21 cellular contexts compared by ENCODE assay signal in the genomic region with DNA sequence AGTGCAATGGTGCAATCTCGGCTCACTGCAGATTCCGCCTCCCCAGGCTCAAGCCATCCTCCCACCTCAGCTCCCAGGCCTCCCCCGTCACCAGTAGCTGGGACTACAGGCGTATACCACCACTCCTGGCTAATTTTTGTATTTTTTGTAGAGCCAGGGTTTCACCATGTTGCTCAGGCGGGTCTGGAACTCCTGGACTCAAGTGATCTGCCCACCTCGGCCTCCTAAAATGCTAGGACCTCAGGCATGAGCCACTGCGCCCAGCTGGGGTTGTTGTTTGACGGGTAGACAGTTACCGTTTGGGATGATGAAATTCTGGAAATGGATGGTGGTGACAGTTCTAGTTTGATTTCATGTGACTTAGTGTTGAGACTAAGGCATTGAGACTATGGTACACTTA. TPM values are rescaled to one million over a fixed set of nuclear protein-coding genes. Genes with fewer than 3 reads are reported as not detected.
A peak's percentile ranks its signal among the peaks of the same experiment; 100 is the strongest.
DNase-seq lines count a peak whose midpoint lies in the region; FAIRE-seq and TF ChIP-seq lines count a peak whose summit lies in the region.
"Had no signal": no experiment of that assay in that cellular context is flagged by ENCODE, and none has a peak within 500 bp of the region (broad histone marks: within the 10 kb centered on the region; RNA-seq: fewer than 3 reads in every experiment).

No MANE protein-coding gene starts in this region.

- H3K27me3 ChIP-seq in transverse colon, result no peaks in the 10 kb centered on the region
- H3K27me3 ChIP-seq: MG63 had no signal

- peak; percentile 0 for DNase-seq in activated T-cell treated with anti-CD3 and anti-CD28 coated beads, Interleukin-2, amount 50 U/mL, for 24 hours
- no peak for DNase-seq in activated T-cell treated with anti-CD3 and anti-CD28 coated beads, Interleukin-2, amount 50 U/mL, for 1 hour
- no peak for DNase-seq in MCF 10A (ENCODE audit: unreplicated experiment)
- peak; percentile 80 for DNase-seq in mesenteric fat pad (ENCODE audit: low spot score)
- peak; percentile 5 for DNase-seq in transverse colon
- no peak for DNase-seq in NCI-H1417 (lab: John Stamatoyannopoulos, UW)
- no peak for DNase-seq in RCC 7860 (ENCODE audit: low spot score)
- no peak for DNase-seq in activated CD4-positive, alpha-beta T cell treated with anti-CD3 and anti-CD28 coated beads, Interleukin-2, amount 50 U/mL, for 1 hour
- DNase-seq: DMS79, H9, MG63, NCI-H1930, NCI-H2171, NCI-H510A, NCI-H82 had no signal

- TF ChIP-seq EP300 in transverse colon (IDR thresholded peaks at IDR 0.05; ENCODE audit: low read depth), result no peak

- no peak overlapping the region for H3K27ac ChIP-seq in transverse colon
- H3K27ac ChIP-seq: KMS-11 had no signal

- WGBS in transverse colon (ENCODE audit: low coverage in 1 of 2), 2 donors, result 97% methylated on average over 7 to 9 of the region's 9 CpGs

- TF ChIP-seq CTCF in MCF 10A (IDR thresholded peaks at IDR 0.05; ENCODE audit: unreplicated experiment) (no peak), transverse colon (IDR thresholded peaks at IDR 0.05) (no peak)

- in situ Hi-C loops in transverse colon (cut with MboI; ENCODE audit: low pct_ligation_motif_present in 1 of 4, low pct_unique_long_range_greater_than_20kb in 1 of 4, low sequenced_read_pairs in 3 of 4), result no loop called here

- H3K36me3 ChIP-seq in transverse colon, result no peaks in the 10 kb centered on the region
- H3K36me3 ChIP-seq: MG63 had no signal

- H3K9me3 ChIP-seq in transverse colon, result no peaks in the 10 kb centered on the region
- H3K9me3 ChIP-seq: MG63 had no signal

- no peaks in the 10 kb centered on the region for H3K36me3 Mint-ChIP-seq in activated T-cell treated with anti-CD3 and anti-CD28 coated beads, Interleukin-2, amount 50 U/mL, for 24 hours (ENCODE audit: low read depth)
- H3K36me3 Mint-ChIP-seq in MCF 10A (ENCODE audit: insufficient read depth, unreplicated experiment), result peaks cover 19% of the 10 kb centered on the region

- no peak overlapping the region for H3K4me3 Mint-ChIP-seq in activated T-cell treated with anti-CD3 and anti-CD28 coated beads, Interleukin-2, amount 50 U/mL, for 24 hours
- no peak overlapping the region for H3K4me3 Mint-ChIP-seq in MCF 10A (ENCODE audit: unreplicated experiment)
- H3K4me3 Mint-ChIP-seq: H9 had no signal

- no peak overlapping the region for H3K4me3 ChIP-seq in transverse colon
- H3K4me3 ChIP-seq: GM12878, MG63 had no signal

- peaks cover 0 to 22% (median 13%) of the 10 kb centered on the region in 4 donors for H3K4me1 ChIP-seq in transverse colon

- peaks cover 9% of the 10 kb centered on the region for H3K9me3 Mint-ChIP-seq in activated T-cell treated with anti-CD3 and anti-CD28 coated beads, Interleukin-2, amount 50 U/mL, for 24 hours
- H3K9me3 Mint-ChIP-seq in MCF 10A (ENCODE audit: unreplicated experiment), result peaks cover 8% of the 10 kb centered on the region

- TF ChIP-seq POLR2A in transverse colon (IDR thresholded peaks at IDR 0.05), result no peak

- no peak for FAIRE-seq in RCC 7860 (lab: Jason Lieb, UNC)
- FAIRE-seq: A204.1, GM12878, GM19239 had no signal

- no peak overlapping the region for H3K27ac Mint-ChIP-seq in activated T-cell treated with anti-CD3 and anti-CD28 coated beads, Interleukin-2, amount 50 U/mL, for 24 hours
- H3K27ac Mint-ChIP-seq in MCF 10A (ENCODE audit: low read depth, unreplicated experiment), result peak overlapping the region; percentile 31
- H3K27ac Mint-ChIP-seq: H9 had no signal

- BruUV-seq in MCF 10A (replicated peaks; lab: Mats Ljungman, UMichigan), result no TSS peak

- intact Hi-C loops in MCF 10A (cut with micrococcal nuclease), result no loop called here
- intact Hi-C loops in transverse colon (cut with DNase I; ENCODE audit: low total_unique reads), result no loop called here

- CTCF ChIA-PET in MCF 10A (lab: Yijun Ruan, JAX), result interaction anchor here (1.6 to 2.0 kb wide), 2 partner anchors 85 to 98 kb away, joined by 4 to 10 read pairs; no protein-coding TSS in a partner anchor

- POLR2A ChIA-PET in MCF 10A (lab: Yijun Ruan, JAX), result interaction anchor here (1.3 to 2.9 kb wide), 6 partner anchors 9 to 271 kb away, joined by 3 to 69 read pairs (median 14); no protein-coding TSS in a partner anchor

- H3K4me1 Mint-ChIP-seq in activated T-cell treated with anti-CD3 and anti-CD28 coated beads, Interleukin-2, amount 50 U/mL, for 24 hours (ENCODE audit: low read depth), result peaks cover 2% of the 10 kb centered on the region
- H3K4me1 Mint-ChIP-seq in MCF 10A (ENCODE audit: insufficient read depth, unreplicated experiment), result peaks cover 30% of the 10 kb centered on the region

- peaks cover 3% of the 10 kb centered on the region for H3K27me3 Mint-ChIP-seq in activated T-cell treated with anti-CD3 and anti-CD28 coated beads, Interleukin-2, amount 50 U/mL, for 24 hours
- H3K27me3 Mint-ChIP-seq in MCF 10A (ENCODE audit: insufficient read depth, unreplicated experiment), result no peaks in the 10 kb centered on the region

RNA-seq across cellular contexts. Expression of a gene that starts 15.3 kb away (rescaled TPM):
- 0.25 and 0.75 TPM in 2 replicates for total RNA-seq in MCF 10A (2022)
- not detected for total RNA-seq in mesenteric fat pad
- total RNA-seq in transverse colon, result not detected
- total RNA-seq: G401, GM12878, H9, RPMI7951 had no signal

RNA-seq across cellular contexts. Expression of a gene that starts 40.7 kb away (rescaled TPM):
- total RNA-seq in MCF 10A (2022), result not detected in 2 replicates
- total RNA-seq in mesenteric fat pad, result not detected
- total RNA-seq in transverse colon, result not detected
- total RNA-seq: G401, GM12878, H9, RPMI7951 had no signal

Comparison
In these comparisons a context has a peak if more than half of its experiments do, and no peak if none do; other contexts are left out.
1. DNase-seq: peak in activated T-cell treated with anti-CD3 and anti-CD28 coated beads, Interleukin-2, amount 50 U/mL, for 24 hours (single experiment), mesenteric fat pad (single experiment) and transverse colon (single experiment); none in activated T-cell treated with anti-CD3 and anti-CD28 coated beads, Interleukin-2, amount 50 U/mL, for 1 hour (single experiment), MCF 10A (single experiment), NCI-H1417 (0 of 3), RCC 7860 (single experiment) and activated CD4-positive, alpha-beta T cell treated with anti-CD3 and anti-CD28 coated beads, Interleukin-2, amount 50 U/mL, for 1 hour (single experiment).